In genomic region chr18:72700961-72701710, GRCh38 we compare ENCODE assay signal across 1 cellular context.
TF ChIP-seq lines count a peak whose summit lies in the region.

No MANE protein-coding gene starts in this region.

TF ChIP-seq in GM23338, 12 proteins besides CTCF, POLR2A, EP300 and RAD21 (continued from another document):
- TF ChIP-seq, protein P1, sequence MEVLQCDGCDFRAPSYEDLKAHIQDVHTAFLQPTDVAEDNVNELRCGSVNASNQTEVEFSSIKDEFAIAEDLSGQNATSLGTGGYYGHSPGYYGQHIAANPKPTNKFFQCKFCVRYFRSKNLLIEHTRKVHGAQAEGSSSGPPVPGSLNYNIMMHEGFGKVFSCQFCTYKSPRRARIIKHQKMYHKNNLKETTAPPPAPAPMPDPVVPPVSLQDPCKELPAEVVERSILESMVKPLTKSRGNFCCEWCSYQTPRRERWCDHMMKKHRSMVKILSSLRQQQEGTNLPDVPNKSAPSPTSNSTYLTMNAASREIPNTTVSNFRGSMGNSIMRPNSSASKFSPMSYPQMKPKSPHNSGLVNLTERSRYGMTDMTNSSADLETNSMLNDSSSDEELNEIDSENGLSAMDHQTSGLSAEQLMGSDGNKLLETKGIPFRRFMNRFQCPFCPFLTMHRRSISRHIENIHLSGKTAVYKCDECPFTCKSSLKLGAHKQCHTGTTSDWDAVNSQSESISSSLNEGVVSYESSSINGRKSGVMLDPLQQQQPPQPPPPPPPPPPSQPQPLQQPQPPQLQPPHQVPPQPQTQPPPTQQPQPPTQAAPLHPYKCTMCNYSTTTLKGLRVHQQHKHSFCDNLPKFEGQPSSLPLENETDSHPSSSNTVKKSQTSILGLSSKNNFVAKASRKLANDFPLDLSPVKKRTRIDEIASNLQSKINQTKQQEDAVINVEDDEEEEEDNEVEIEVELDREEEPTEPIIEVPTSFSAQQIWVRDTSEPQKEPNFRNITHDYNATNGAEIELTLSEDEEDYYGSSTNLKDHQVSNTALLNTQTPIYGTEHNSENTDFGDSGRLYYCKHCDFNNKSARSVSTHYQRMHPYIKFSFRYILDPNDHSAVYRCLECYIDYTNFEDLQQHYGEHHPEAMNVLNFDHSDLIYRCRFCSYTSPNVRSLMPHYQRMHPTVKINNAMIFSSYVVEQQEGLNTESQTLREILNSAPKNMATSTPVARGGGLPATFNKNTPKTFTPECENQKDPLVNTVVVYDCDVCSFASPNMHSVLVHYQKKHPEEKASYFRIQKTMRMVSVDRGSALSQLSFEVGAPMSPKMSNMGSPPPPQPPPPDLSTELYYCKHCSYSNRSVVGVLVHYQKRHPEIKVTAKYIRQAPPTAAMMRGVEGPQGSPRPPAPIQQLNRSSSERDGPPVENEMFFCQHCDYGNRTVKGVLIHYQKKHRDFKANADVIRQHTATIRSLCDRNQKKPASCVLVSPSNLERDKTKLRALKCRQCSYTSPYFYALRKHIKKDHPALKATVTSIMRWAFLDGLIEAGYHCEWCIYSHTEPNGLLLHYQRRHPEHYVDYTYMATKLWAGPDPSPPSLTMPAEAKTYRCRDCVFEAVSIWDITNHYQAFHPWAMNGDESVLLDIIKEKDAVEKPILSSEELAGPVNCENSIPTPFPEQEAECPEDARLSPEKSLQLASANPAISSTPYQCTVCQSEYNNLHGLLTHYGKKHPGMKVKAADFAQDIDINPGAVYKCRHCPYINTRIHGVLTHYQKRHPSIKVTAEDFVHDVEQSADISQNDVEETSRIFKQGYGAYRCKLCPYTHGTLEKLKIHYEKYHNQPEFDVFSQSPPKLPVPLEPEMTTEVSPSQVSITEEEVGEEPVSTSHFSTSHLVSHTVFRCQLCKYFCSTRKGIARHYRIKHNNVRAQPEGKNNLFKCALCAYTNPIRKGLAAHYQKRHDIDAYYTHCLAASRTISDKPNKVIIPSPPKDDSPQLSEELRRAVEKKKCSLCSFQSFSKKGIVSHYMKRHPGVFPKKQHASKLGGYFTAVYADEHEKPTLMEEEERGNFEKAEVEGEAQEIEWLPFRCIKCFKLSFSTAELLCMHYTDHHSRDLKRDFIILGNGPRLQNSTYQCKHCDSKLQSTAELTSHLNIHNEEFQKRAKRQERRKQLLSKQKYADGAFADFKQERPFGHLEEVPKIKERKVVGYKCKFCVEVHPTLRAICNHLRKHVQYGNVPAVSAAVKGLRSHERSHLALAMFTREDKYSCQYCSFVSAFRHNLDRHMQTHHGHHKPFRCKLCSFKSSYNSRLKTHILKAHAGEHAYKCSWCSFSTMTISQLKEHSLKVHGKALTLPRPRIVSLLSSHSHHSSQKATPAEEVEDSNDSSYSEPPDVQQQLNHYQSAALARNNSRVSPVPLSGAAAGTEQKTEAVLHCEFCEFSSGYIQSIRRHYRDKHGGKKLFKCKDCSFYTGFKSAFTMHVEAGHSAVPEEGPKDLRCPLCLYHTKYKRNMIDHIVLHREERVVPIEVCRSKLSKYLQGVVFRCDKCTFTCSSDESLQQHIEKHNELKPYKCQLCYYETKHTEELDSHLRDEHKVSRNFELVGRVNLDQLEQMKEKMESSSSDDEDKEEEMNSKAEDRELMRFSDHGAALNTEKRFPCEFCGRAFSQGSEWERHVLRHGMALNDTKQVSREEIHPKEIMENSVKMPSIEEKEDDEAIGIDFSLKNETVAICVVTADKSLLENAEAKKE (CRISPR knock-in tag; IDR thresholded peaks at IDR 0.05) = no peak
